In the genomic region with DNA sequence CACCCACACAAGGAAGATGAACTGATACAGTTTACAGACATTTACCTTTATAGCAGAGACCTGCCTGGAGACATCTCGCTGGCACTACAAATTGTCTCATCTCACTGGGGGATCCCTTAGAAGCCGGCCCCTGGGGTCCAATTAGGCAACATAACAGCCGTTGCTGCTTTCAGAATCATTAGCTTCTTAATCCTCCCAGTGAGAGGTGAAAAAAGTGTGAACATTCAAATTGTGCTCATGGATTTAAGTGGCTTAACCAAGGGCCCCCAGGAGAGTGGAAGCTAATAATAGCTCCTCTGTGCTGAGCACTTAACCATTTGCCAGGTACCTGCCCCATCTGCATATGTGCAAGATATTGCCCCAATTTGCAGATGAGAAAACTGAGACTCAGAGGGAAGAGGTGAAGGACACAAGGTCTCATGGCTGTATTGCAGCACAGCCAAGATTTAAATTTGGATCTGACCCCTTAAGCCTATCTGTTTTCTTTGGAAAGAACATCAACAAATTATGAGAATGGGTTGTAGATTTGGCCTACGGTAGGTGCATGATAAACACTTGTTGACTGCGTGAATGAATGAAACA, we compare ENCODE assay signal across 19 cellular contexts.
DNase-seq lines count a peak whose midpoint lies in the region; ATAC-seq and TF ChIP-seq lines count a peak whose summit lies in the region.
"Had no signal": no experiment of that assay in that cellular context is flagged by ENCODE, and none has a peak within 500 bp of the region (broad histone marks: within the 10 kb centered on the region; RNA-seq: fewer than 3 reads in every experiment).

No MANE protein-coding gene starts in this region.

- peak overlapping the region; percentile 54 for H3K4me2 ChIP-seq in OCI-LY7 (ENCODE audit: low read length)
- H3K4me2 ChIP-seq: A549 had no signal

- H3K9me3 Mint-ChIP-seq in activated CD4-positive, alpha-beta memory T cell treated with anti-CD3 and anti-CD28 coated beads, Interleukin-2, amount 10 ng/mL, durations not matched to agents 7 days and 5 days: peaks cover 2% of the 10 kb centered on the region
- H3K9me3 Mint-ChIP-seq in activated CD4-positive, alpha-beta memory T cell treated with anti-CD3 and anti-CD28 coated beads for 36 hours: no peaks in the 10 kb centered on the region
- no peaks in the 10 kb centered on the region for H3K9me3 Mint-ChIP-seq in effector memory CD8-positive, alpha-beta T cell

- POLR2A ChIA-PET in activated CD4-positive, alpha-beta memory T cell treated with anti-CD3 and anti-CD28 coated beads, Interleukin-2, amount 10 ng/mL, durations not matched to agents 7 days and 5 days (lab: Charles Lee): no interaction called here
- POLR2A ChIA-PET in activated CD4-positive, alpha-beta memory T cell treated with anti-CD3 and anti-CD28 coated beads for 36 hours (lab: Charles Lee): no interaction called here
- POLR2A ChIA-PET in OCI-LY7 (lab: Charles Lee): no interaction called here

- intact Hi-C loops in activated CD4-positive, alpha-beta memory T cell treated with anti-CD3 and anti-CD28 coated beads for 36 hours (cut with micrococcal nuclease): loop anchor here (10.0 kb wide), 1 partner anchor 199 kb away; no protein-coding TSS in a partner anchor
- intact Hi-C loops in OCI-LY7 (cut with micrococcal nuclease; ENCODE audit: unreplicated experiment): no loop called here

- H3K9me3 ChIP-seq in OCI-LY7 (ENCODE audit: low read length): no peaks in the 10 kb centered on the region
- H3K9me3 ChIP-seq: A549, Caco-2, upper lobe of right lung had no signal

- no peaks in the 10 kb centered on the region for H3K9me2 ChIP-seq in OCI-LY7 (ENCODE audit: insufficient read depth, low read length)

- DNase-seq in activated CD4-positive, alpha-beta memory T cell treated with anti-CD3 and anti-CD28 coated beads, Interleukin-2, amount 10 ng/mL, durations not matched to agents 7 days and 5 days: no peak
- no peak for DNase-seq in activated CD4-positive, alpha-beta memory T cell treated with anti-CD3 and anti-CD28 coated beads for 36 hours
- peak; percentile 85 for DNase-seq in NCI-H1436 (lab: John Stamatoyannopoulos, UW)
- DNase-seq in OCI-LY7 (ENCODE audit: low spot score): peak; percentile 24
- DNase-seq in retinal pigment epithelial cell (ENCODE audit: low read depth): peak; percentile 54
- DNase-seq in COR-L47 (lab: John Stamatoyannopoulos, UW): no peak
- no peak for DNase-seq in NCI-H510A (lab: John Stamatoyannopoulos, UW)
- DNase-seq in effector memory CD8-positive, alpha-beta T cell: no peak
- DNase-seq: activated naive CD4-positive, alpha-beta T cell treated with Interleukin-2 at 50 U/mL for 16 hours; activated T-cell treated with anti-CD3 and anti-CD28 coated beads, Interleukin-2, amount 50 U/mL, for 1 hour; cortex of kidney; GM23248; NCI-H1105; right cardiac atrium; upper lobe of right lung had no signal

- H3K4me1 ChIP-seq in OCI-LY7 (ENCODE audit: insufficient read depth, low read length, poor library complexity, severe bottlenecking): peaks cover 80% of the 10 kb centered on the region
- H3K4me1 ChIP-seq: A549, upper lobe of right lung had no signal

- ATAC-seq in effector memory CD8-positive, alpha-beta T cell (replicated peaks): no peak
- ATAC-seq: A549, right cardiac atrium, upper lobe of right lung had no signal

- no peak for TF ChIP-seq CTCF in OCI-LY7 (conservative IDR thresholded peaks at IDR 0.05; ENCODE audit: low read length)
- TF ChIP-seq CTCF in retinal pigment epithelial cell (conservative IDR thresholded peaks at IDR 0.05; ENCODE audit: low read depth, low read length): no peak

- no TSS peak for BruUV-seq in OCI-LY7 (replicated peaks; lab: Mats Ljungman, UMichigan)

- no peaks in the 10 kb centered on the region for H4K20me1 ChIP-seq in OCI-LY7 (ENCODE audit: insufficient read depth, low read length)

- no peaks in the 10 kb centered on the region for H3K36me3 ChIP-seq in OCI-LY7 (ENCODE audit: insufficient read depth, low read length)
- H3K36me3 ChIP-seq: cardiac muscle cell, upper lobe of right lung had no signal

- CTCF ChIA-PET in activated CD4-positive, alpha-beta memory T cell treated with anti-CD3 and anti-CD28 coated beads, Interleukin-2, amount 10 ng/mL, durations not matched to agents 7 days and 5 days (lab: Charles Lee): no interaction called here
- CTCF ChIA-PET in activated CD4-positive, alpha-beta memory T cell treated with anti-CD3 and anti-CD28 coated beads for 36 hours (lab: Charles Lee): no interaction called here
- CTCF ChIA-PET in OCI-LY7 (lab: Charles Lee; ENCODE audit: unreplicated experiment): no interaction called here

- H3K4me3 ChIP-seq in OCI-LY7 (ENCODE audit: low read depth, low read length, poor library complexity, severe bottlenecking) (no peak overlapping the region), retinal pigment epithelial cell (ENCODE audit: low read length) (no peak overlapping the region)
- H3K4me3 ChIP-seq: A549, cardiac muscle cell, GM23248, SK-N-MC, upper lobe of right lung had no signal

- peak overlapping the region; percentile 51; the same call in 1 of the 2 replicates for H2AFZ ChIP-seq in OCI-LY7 (ENCODE audit: low read length)
- H2AFZ ChIP-seq: GM23248 had no signal

- H3K27me3 Mint-ChIP-seq in activated CD4-positive, alpha-beta memory T cell treated with anti-CD3 and anti-CD28 coated beads, Interleukin-2, amount 10 ng/mL, durations not matched to agents 7 days and 5 days: peaks cover 16% of the 10 kb centered on the region
- peaks cover 13% of the 10 kb centered on the region for H3K27me3 Mint-ChIP-seq in activated CD4-positive, alpha-beta memory T cell treated with anti-CD3 and anti-CD28 coated beads for 36 hours
- peaks cover 16 to 50% of the 10 kb centered on the region in 2 donors for H3K27me3 Mint-ChIP-seq in effector memory CD8-positive, alpha-beta T cell

- H3K27ac Mint-ChIP-seq in activated CD4-positive, alpha-beta memory T cell treated with anti-CD3 and anti-CD28 coated beads, Interleukin-2, amount 10 ng/mL, durations not matched to agents 7 days and 5 days: peak overlapping the region; percentile 31
- H3K27ac Mint-ChIP-seq in activated CD4-positive, alpha-beta memory T cell treated with anti-CD3 and anti-CD28 coated beads for 36 hours: no peak overlapping the region
- peak overlapping the region in 1 of 2 donors; percentile 78 for H3K27ac Mint-ChIP-seq in effector memory CD8-positive, alpha-beta T cell

- H3K79me2 ChIP-seq in OCI-LY7 (ENCODE audit: insufficient read depth, low read depth, low read length): no peaks in the 10 kb centered on the region

- no peak overlapping the region for H3K4me3 Mint-ChIP-seq in activated CD4-positive, alpha-beta memory T cell treated with anti-CD3 and anti-CD28 coated beads, Interleukin-2, amount 10 ng/mL, durations not matched to agents 7 days and 5 days
- no peak overlapping the region for H3K4me3 Mint-ChIP-seq in activated CD4-positive, alpha-beta memory T cell treated with anti-CD3 and anti-CD28 coated beads for 36 hours
- no peak overlapping the region for H3K4me3 Mint-ChIP-seq in effector memory CD8-positive, alpha-beta T cell

- peaks cover 6% of the 10 kb centered on the region for H3K36me3 Mint-ChIP-seq in activated CD4-positive, alpha-beta memory T cell treated with anti-CD3 and anti-CD28 coated beads, Interleukin-2, amount 10 ng/mL, durations not matched to agents 7 days and 5 days (ENCODE audit: low read depth)
- no peaks in the 10 kb centered on the region for H3K36me3 Mint-ChIP-seq in activated CD4-positive, alpha-beta memory T cell treated with anti-CD3 and anti-CD28 coated beads for 36 hours
- H3K36me3 Mint-ChIP-seq in effector memory CD8-positive, alpha-beta T cell (ENCODE audit: insufficient read depth): no peaks in the 10 kb centered on the region

- peaks cover 71% of the 10 kb centered on the region for H3K4me1 Mint-ChIP-seq in activated CD4-positive, alpha-beta memory T cell treated with anti-CD3 and anti-CD28 coated beads, Interleukin-2, amount 10 ng/mL, durations not matched to agents 7 days and 5 days
- H3K4me1 Mint-ChIP-seq in activated CD4-positive, alpha-beta memory T cell treated with anti-CD3 and anti-CD28 coated beads for 36 hours (ENCODE audit: low read depth): peaks cover 26% of the 10 kb centered on the region
- H3K4me1 Mint-ChIP-seq in effector memory CD8-positive, alpha-beta T cell (ENCODE audit: low read depth in 2 of 2): peaks cover 6 to 7% of the 10 kb centered on the region in 2 donors

- peak overlapping the region; percentile 18 for H3K27ac ChIP-seq in OCI-LY7 (ENCODE audit: low read depth, low read length, poor library complexity, severe bottlenecking)
- H3K27ac ChIP-seq: A549, cardiac muscle cell, GM23248, SK-N-MC, upper lobe of right lung had no signal

Comparison
In these comparisons a context has a peak if more than half of its experiments do, and no peak if none do; other contexts are left out.
1. DNase-seq: peak in NCI-H1436 (single experiment), OCI-LY7 (single experiment) and retinal pigment epithelial cell (single experiment); none in activated CD4-positive, alpha-beta memory T cell treated with anti-CD3 and anti-CD28 coated beads, Interleukin-2, amount 10 ng/mL, durations not matched to agents 7 days and 5 days (single experiment), activated CD4-positive, alpha-beta memory T cell treated with anti-CD3 and anti-CD28 coated beads for 36 hours (single experiment), COR-L47 (single experiment), NCI-H510A (single experiment) and effector memory CD8-positive, alpha-beta T cell (0 of 3).